ENCODE assay signal across 33 cellular contexts in the genomic region with DNA sequence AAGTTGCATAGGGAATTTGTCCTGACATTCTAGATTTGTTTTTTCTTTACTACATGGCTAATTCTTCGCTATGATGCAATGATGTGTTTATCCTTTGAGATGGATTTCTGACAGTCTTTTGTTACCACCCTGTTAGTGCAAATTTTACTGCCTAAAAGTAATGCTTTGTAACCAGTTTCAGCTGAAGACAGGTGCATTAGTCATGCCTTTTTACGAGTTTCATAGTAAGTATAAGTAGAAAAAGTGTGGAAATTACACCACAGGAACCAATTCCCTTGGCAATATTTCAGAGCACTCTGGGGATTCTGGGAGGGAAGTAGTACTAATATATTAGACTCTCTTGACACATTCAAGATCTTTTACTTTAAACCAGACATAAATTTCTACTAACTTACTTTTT.
DNase-seq lines count a peak whose midpoint lies in the region; ATAC-seq and TF ChIP-seq lines count a peak whose summit lies in the region.
"Had no signal": no experiment of that assay in that cellular context is flagged by ENCODE, and none has a peak within 500 bp of the region (broad histone marks: within the 10 kb centered on the region; RNA-seq: fewer than 3 reads in every experiment).

No MANE protein-coding gene starts in this region.

- TF ChIP-seq RAD21 in Ishikawa (IDR thresholded peaks at IDR 0.05; ENCODE audit: low read depth): no peak

- no peaks in the 10 kb centered on the region for H4K20me1 ChIP-seq in PC-3 (ENCODE audit: low read length)

- H3K4me3 Mint-ChIP-seq in activated CD8-positive, alpha-beta T cell treated with anti-CD3 and anti-CD28 coated beads, Interleukin-2, amount 10 ng/mL, durations not matched to agents 7 days and 5 days: no peak overlapping the region
- no peak overlapping the region for H3K4me3 Mint-ChIP-seq in immature natural killer cell
- H3K4me3 Mint-ChIP-seq: CD14-positive monocyte; CD8-positive, alpha-beta memory T cell; H9; IgD-negative memory B cell; T-helper 2 cell treated with Interferon-gamma antibody and Interleukin-4, amounts not matched to agents 5 μg/mL and 100 μg/mL, for 36 hours had no signal

- H3K79me2 ChIP-seq in PC-3 (ENCODE audit: low read length): no peaks in the 10 kb centered on the region

- no peaks in the 10 kb centered on the region for H3K4me1 Mint-ChIP-seq in activated CD8-positive, alpha-beta T cell treated with anti-CD3 and anti-CD28 coated beads, Interleukin-2, amount 10 ng/mL, durations not matched to agents 7 days and 5 days (ENCODE audit: low read depth)
- H3K4me1 Mint-ChIP-seq in immature natural killer cell: no peaks in the 10 kb centered on the region
- H3K4me1 Mint-ChIP-seq: CD14-positive monocyte; CD8-positive, alpha-beta memory T cell; IgD-negative memory B cell had no signal

- POLR2A ChIA-PET in PC-3 (lab: Charles Lee; ENCODE audit: unreplicated experiment): interaction anchor here (0.5 kb wide), 1 partner anchor 93 kb away, joined by 3 read pairs; no protein-coding TSS in a partner anchor
- POLR2A ChIA-PET in activated CD8-positive, alpha-beta T cell treated with anti-CD3 and anti-CD28 coated beads, Interleukin-2, amount 10 ng/mL, durations not matched to agents 7 days and 5 days (lab: Charles Lee): interaction anchor here (0.6 kb wide), 1 partner anchor 242 kb away, joined by 3 read pairs; no protein-coding TSS in a partner anchor

- ATAC-seq in PC-3 (peak; percentile 82), HG03342 (IDR thresholded peaks at IDR 0.05; ENCODE audit: unreplicated experiment) (no peak)
- ATAC-seq in activated CD8-positive, alpha-beta T cell treated with anti-CD3 and anti-CD28 coated beads, Interleukin-2, amount 10 ng/mL, durations not matched to agents 7 days and 5 days: no peak
- ATAC-seq: A549, GM12878 had no signal

- intact Hi-C loops in PC-3 (cut with micrococcal nuclease): loop anchor here (1.0 to 10.0 kb wide), 6 partner anchors 29 to 259 kb away; a partner anchor contains a TSS

- H3K36me3 Mint-ChIP-seq in activated CD8-positive, alpha-beta T cell treated with anti-CD3 and anti-CD28 coated beads, Interleukin-2, amount 10 ng/mL, durations not matched to agents 7 days and 5 days (ENCODE audit: low read depth): no peaks in the 10 kb centered on the region
- no peaks in the 10 kb centered on the region for H3K36me3 Mint-ChIP-seq in immature natural killer cell
- H3K36me3 Mint-ChIP-seq: CD14-positive monocyte; CD8-positive, alpha-beta memory T cell; IgD-negative memory B cell had no signal

- no peaks in the 10 kb centered on the region for H3K36me3 ChIP-seq in PC-3 (ENCODE audit: low read depth, low read length)
- H3K36me3 ChIP-seq: BE2C had no signal

- H3K9me2 ChIP-seq in PC-3 (replicated peaks; ENCODE audit: low read length): no peaks in the 10 kb centered on the region

- DNase-seq in AG09309 (ENCODE audit: low read depth) (peak; percentile 38), PC-3 (peak; percentile 98), epithelial cell of prostate (ENCODE audit: low read depth, low spot score) (peak; percentile 20), Kasumi-1 (lab: John Stamatoyannopoulos, UW) (no peak), immature natural killer cell (no peak)
- no peak for DNase-seq in activated CD8-positive, alpha-beta T cell treated with anti-CD3 and anti-CD28 coated beads, Interleukin-2, amount 10 ng/mL, durations not matched to agents 7 days and 5 days
- DNase-seq: BE2C; CD8-positive, alpha-beta memory T cell; DMS 273 treated with DMSO at 0.1 percent for 48 hours; DMS79; EL; GDM1; H9; MM.1S; NCI-H1048; NCI-H1417; NCI-H1694 treated with DMSO at 0.1 percent for 48 hours; NCI-H2081 treated with DMSO at 0.1 percent for 48 hours; NCI-H2171; NCI-H345; NCI-H510A treated with DMSO at 0.1 percent for 48 hours; NCI-H82; NK-92 treated with Interleukin-12 subunit alpha and Interleukin-12 subunit beta, amount 100 ng/mL, for 24 hours; RPMI8226; SHP77 treated with DMSO at 0.1 percent for 48 hours; T-helper 1 cell had no signal

- CTCF ChIA-PET in PC-3 (lab: Charles Lee): no interaction called here
- CTCF ChIA-PET in activated CD8-positive, alpha-beta T cell treated with anti-CD3 and anti-CD28 coated beads, Interleukin-2, amount 10 ng/mL, durations not matched to agents 7 days and 5 days (lab: Charles Lee): no interaction called here

- H3K9me3 ChIP-seq in PC-3 (ENCODE audit: low read length): no peaks in the 10 kb centered on the region
- H3K9me3 ChIP-seq: A549, BE2C had no signal

- H3K4me3 ChIP-seq in AG09309 (ENCODE audit: control insufficient read depth, low read depth, low read length) (no peak overlapping the region), PC-3 (ENCODE audit: low read length) (no peak overlapping the region)
- H3K4me3 ChIP-seq: A549, GM12878 had no signal

- no peak overlapping the region for H2AFZ ChIP-seq in PC-3 (ENCODE audit: low read length)

- TF ChIP-seq CTCF in AG09309 (IDR thresholded peaks at IDR 0.05; ENCODE audit: control insufficient read depth, insufficient read depth, low read depth, low read length, missing control alignments) (no peak), PC-3 (conservative IDR thresholded peaks at IDR 0.05; ENCODE audit: low read depth, low read length) (no peak)

- H3K9me3 Mint-ChIP-seq in activated CD8-positive, alpha-beta T cell treated with anti-CD3 and anti-CD28 coated beads, Interleukin-2, amount 10 ng/mL, durations not matched to agents 7 days and 5 days (ENCODE audit: insufficient read depth): no peaks in the 10 kb centered on the region
- H3K9me3 Mint-ChIP-seq in immature natural killer cell: no peaks in the 10 kb centered on the region
- H3K9me3 Mint-ChIP-seq: CD8-positive, alpha-beta memory T cell; H9; IgD-negative memory B cell; T-helper 2 cell treated with Interferon-gamma antibody and Interleukin-4, amounts not matched to agents 5 μg/mL and 100 μg/mL, for 36 hours had no signal

- H3K27ac Mint-ChIP-seq in activated CD8-positive, alpha-beta T cell treated with anti-CD3 and anti-CD28 coated beads, Interleukin-2, amount 10 ng/mL, durations not matched to agents 7 days and 5 days: no peak overlapping the region
- no peak overlapping the region for H3K27ac Mint-ChIP-seq in immature natural killer cell
- H3K27ac Mint-ChIP-seq: CD14-positive monocyte; CD8-positive, alpha-beta memory T cell; IgD-negative memory B cell; T-helper 2 cell treated with Interferon-gamma antibody and Interleukin-4, amounts not matched to agents 5 μg/mL and 100 μg/mL, for 36 hours had no signal

- no peak overlapping the region for H3K27ac ChIP-seq in PC-3 (ENCODE audit: low read length)
- no peak overlapping the region for H3K27ac ChIP-seq in epithelial cell of prostate
- H3K27ac ChIP-seq: A549 had no signal

- H3K4me2 ChIP-seq in PC-3 (ENCODE audit: low read length): 0 out of 2 replicates have a peak overlapping the region, but pooled peaks have one; percentile 0
- H3K4me2 ChIP-seq: A549 had no signal

- no peak for TF ChIP-seq EP300 in Ishikawa (IDR thresholded peaks at IDR 0.05; ENCODE audit: borderline replicate concordance)

- no peaks in the 10 kb centered on the region for H3K27me3 Mint-ChIP-seq in activated CD8-positive, alpha-beta T cell treated with anti-CD3 and anti-CD28 coated beads, Interleukin-2, amount 10 ng/mL, durations not matched to agents 7 days and 5 days (ENCODE audit: low read depth)
- H3K27me3 Mint-ChIP-seq in immature natural killer cell (ENCODE audit: low read depth in 3 of 3): no peaks in the 10 kb centered on the region
- H3K27me3 Mint-ChIP-seq: CD8-positive, alpha-beta memory T cell; IgD-negative memory B cell had no signal

- BruUV-seq in PC-3 (replicated peaks; lab: Mats Ljungman, UMichigan): no TSS peak

- no peaks in the 10 kb centered on the region for H3K27me3 ChIP-seq in PC-3 (ENCODE audit: low read length)
- H3K27me3 ChIP-seq: BE2C had no signal

- peaks cover 19% of the 10 kb centered on the region for H3K4me1 ChIP-seq in PC-3 (ENCODE audit: insufficient read depth, low read length)
- H3K4me1 ChIP-seq: A549, BE2C had no signal

- H3F3A ChIP-seq in PC-3 (ENCODE audit: low read length, unreplicated experiment): no peaks in the 10 kb centered on the region

- no peak overlapping the region for H3K9ac ChIP-seq in PC-3 (ENCODE audit: low read length)

TF ChIP-seq in Ishikawa, 13 proteins besides CTCF, POLR2A, EP300 and RAD21:
- 0 out of 2 replicates have a peak, but pooled peaks have one; percentile 6 for TF ChIP-seq NFIC (IDR thresholded peaks at IDR 0.05)
- TF ChIP-seq EGR1 (IDR thresholded peaks at IDR 0.05): no peak
TF ChIP-seq in Ishikawa: peak in this region for 1.

Comparison
In these comparisons a context has a peak if more than half of its experiments do, and no peak if none do; other contexts are left out.
1. DNase-seq: peak in AG09309 (single experiment), PC-3 (single experiment) and epithelial cell of prostate (single experiment); none in activated CD8-positive, alpha-beta T cell treated with anti-CD3 and anti-CD28 coated beads, Interleukin-2, amount 10 ng/mL, durations not matched to agents 7 days and 5 days (single experiment), Kasumi-1 (0 of 2) and immature natural killer cell (0 of 3).